ENCODE assay signal across 18 cellular contexts in genomic region chr7:149280151-149280550, GRCh38.
"Had no signal": no experiment of that assay in that cellular context is flagged by ENCODE, and none has a peak within 500 bp of the region (broad histone marks: within the 10 kb centered on the region; RNA-seq: fewer than 3 reads in every experiment).

No MANE protein-coding gene starts in this region.

- DNase-seq: dermis blood vessel endothelial cell; dorsolateral prefrontal cortex; effector CD4-positive, alpha-beta T cell; effector memory CD4-positive, alpha-beta T cell; foreskin keratinocyte; glutamatergic neuron; heart right ventricle; hippocampal formation; left cardiac atrium; left ventricle myocardium superior; lower lobe of right lung; mesenchymal stem cell; midbrain; naive thymus-derived CD4-positive, alpha-beta T cell had no signal

- H3K9me3 ChIP-seq: esophagus muscularis mucosa, gastroesophageal sphincter, heart right ventricle, left lung, lower lobe of right lung had no signal

- H3K4me3 Mint-ChIP-seq: naive thymus-derived CD4-positive, alpha-beta T cell had no signal

- ATAC-seq: foreskin keratinocyte; gastroesophageal sphincter; heart right ventricle; left cardiac atrium; left lung; left ventricle myocardium superior; lower lobe of right lung; naive thymus-derived CD4-positive, alpha-beta T cell had no signal

- H3K27me3 Mint-ChIP-seq: naive thymus-derived CD4-positive, alpha-beta T cell had no signal

- H3K4me3 ChIP-seq: coronary artery, dorsolateral prefrontal cortex, esophagus muscularis mucosa, gastroesophageal sphincter, heart right ventricle, left lung, lower lobe of right lung had no signal

- H3K27me3 ChIP-seq: dorsolateral prefrontal cortex, esophagus muscularis mucosa, foreskin keratinocyte, gastroesophageal sphincter, heart right ventricle, left lung had no signal

- H3K27ac ChIP-seq: coronary artery, dorsolateral prefrontal cortex, esophagus muscularis mucosa, foreskin keratinocyte, gastroesophageal sphincter, heart right ventricle, left lung, lower lobe of right lung had no signal
